ENCODE assay signal across 7 cellular contexts in the genomic region with DNA sequence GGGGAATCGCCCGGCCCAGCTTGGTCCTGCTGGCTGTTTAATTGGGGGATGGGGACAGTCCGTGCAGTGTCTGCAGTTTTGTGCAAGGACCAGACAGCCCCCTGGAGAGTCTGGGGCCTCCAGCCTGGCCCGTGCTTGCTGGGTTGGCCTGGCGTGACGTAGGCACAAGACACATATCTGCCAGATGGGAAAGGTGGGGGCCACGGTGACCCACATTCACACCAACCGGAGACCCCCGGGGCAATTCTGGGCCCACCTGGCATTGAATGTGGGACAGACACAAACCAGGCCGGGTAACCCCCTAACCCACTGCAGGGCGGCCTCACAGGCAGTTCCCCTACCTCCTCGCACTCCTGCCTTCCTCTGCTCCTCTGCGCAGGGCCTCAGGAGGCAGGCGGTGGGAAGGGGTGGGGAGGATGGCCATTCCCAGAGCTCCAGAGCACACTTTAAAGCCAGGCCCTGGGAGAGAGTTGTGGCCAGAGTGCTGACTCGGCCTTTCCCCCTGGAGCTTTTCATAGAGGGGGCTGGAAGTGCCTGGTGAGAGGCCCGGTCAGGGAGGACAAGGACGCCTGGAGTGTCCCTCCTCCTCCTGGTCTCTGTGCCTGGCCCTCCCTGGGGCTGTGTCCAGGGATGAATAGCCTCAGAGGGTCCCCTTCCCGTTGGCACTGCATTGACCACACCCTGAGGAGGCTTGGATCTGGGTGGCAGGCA. TPM values are rescaled to one million over a fixed set of nuclear protein-coding genes. Genes with fewer than 3 reads are reported as not detected.
A peak's percentile ranks its signal among the peaks of the same experiment; 100 is the strongest.
DNase-seq lines count a peak whose midpoint lies in the region; ATAC-seq and TF ChIP-seq lines count a peak whose summit lies in the region.

No MANE protein-coding gene starts in this region.

- no peak for TF ChIP-seq CTCF in HFFc6 (IDR thresholded peaks at IDR 0.05)

- H3K9ac ChIP-seq in iPS-18a (ENCODE audit: low read length): no peak overlapping the region
- peak overlapping the region in 1 of 5 donors; percentile 48 for H3K9ac ChIP-seq in subcutaneous abdominal adipose tissue (ENCODE audit: low read length in 5 of 5)

- ATAC-seq in activated naive CD8-positive, alpha-beta T cell treated with anti-CD3 and anti-CD28 coated beads, Interleukin-2, amount 50 U/mL, for 24 hours: no peak

- DNase-seq in HFFc6 (no peak), Ammon's horn (ENCODE audit: low spot score) (no peak), anterior cingulate cortex (lab: John Stamatoyannopoulos, UW) (no peak)
- no peak for DNase-seq in activated naive CD8-positive, alpha-beta T cell treated with anti-CD3 and anti-CD28 coated beads, Interleukin-2, amount 50 U/mL, for 24 hours
- DNase-seq in activated effector memory CD4-positive, alpha-beta T cell treated with anti-CD3 and anti-CD28 coated beads, Interleukin-2, amount 50 U/mL, for 16 hours: no peak

- H3K4me1 Mint-ChIP-seq in HFFc6 (ENCODE audit: low read depth): peaks cover 63% of the 10 kb centered on the region
- peaks cover 12% of the 10 kb centered on the region for H3K4me1 Mint-ChIP-seq in activated naive CD8-positive, alpha-beta T cell treated with anti-CD3 and anti-CD28 coated beads, Interleukin-2, amount 50 U/mL, for 24 hours

- no peaks in the 10 kb centered on the region for H3K9me3 Mint-ChIP-seq in HFFc6
- H3K9me3 Mint-ChIP-seq in activated naive CD8-positive, alpha-beta T cell treated with anti-CD3 and anti-CD28 coated beads, Interleukin-2, amount 50 U/mL, for 24 hours: no peaks in the 10 kb centered on the region

- H3K9me3 ChIP-seq in iPS-18a (ENCODE audit: control insufficient read depth, low read depth, low read length): no peaks in the 10 kb centered on the region
- H3K9me3 ChIP-seq in subcutaneous abdominal adipose tissue (ENCODE audit: control insufficient read depth in 5 of 5, low read length in 5 of 5): no peaks in the 10 kb centered on the region

- H3K4me1 ChIP-seq in iPS-18a (ENCODE audit: control insufficient read depth, low read depth, low read length) (peaks cover 12% of the 10 kb centered on the region), subcutaneous abdominal adipose tissue (ENCODE audit: control insufficient read depth in 5 of 5, insufficient read depth in 5 of 5, low read length in 5 of 5) (peaks cover 6 to 59% (median 49%) of the 10 kb centered on the region in 5 donors)

- H3K27ac Mint-ChIP-seq in HFFc6: peak overlapping the region; percentile 96
- peak overlapping the region; percentile 83 for H3K27ac Mint-ChIP-seq in activated naive CD8-positive, alpha-beta T cell treated with anti-CD3 and anti-CD28 coated beads, Interleukin-2, amount 50 U/mL, for 24 hours

- H3K27me3 ChIP-seq in iPS-18a (ENCODE audit: control insufficient read depth, insufficient read depth, low read length) (peaks cover 6% of the 10 kb centered on the region), subcutaneous abdominal adipose tissue (ENCODE audit: control insufficient read depth in 5 of 5, insufficient read depth in 4 of 5, low read length in 5 of 5) (peaks cover 6 to 17% (median 12%) of the 10 kb centered on the region in 5 donors)

- H3K4me3 Mint-ChIP-seq in HFFc6: peak overlapping the region; percentile 99
- peak overlapping the region; percentile 86 for H3K4me3 Mint-ChIP-seq in activated naive CD8-positive, alpha-beta T cell treated with anti-CD3 and anti-CD28 coated beads, Interleukin-2, amount 50 U/mL, for 24 hours

- peaks cover 33% of the 10 kb centered on the region for H3K36me3 Mint-ChIP-seq in HFFc6 (ENCODE audit: low read depth)
- peaks cover 3% of the 10 kb centered on the region for H3K36me3 Mint-ChIP-seq in activated naive CD8-positive, alpha-beta T cell treated with anti-CD3 and anti-CD28 coated beads, Interleukin-2, amount 50 U/mL, for 24 hours (ENCODE audit: low read depth)

- H3K36me3 ChIP-seq in iPS-18a (ENCODE audit: control insufficient read depth, low read depth, low read length): no peaks in the 10 kb centered on the region
- no peaks in the 10 kb centered on the region for H3K36me3 ChIP-seq in subcutaneous abdominal adipose tissue (ENCODE audit: control insufficient read depth in 5 of 5, insufficient read depth in 5 of 5, low read length in 5 of 5)

- H3K4me3 ChIP-seq in iPS-18a (ENCODE audit: low read length): peak overlapping the region; percentile 83
- H3K4me3 ChIP-seq in subcutaneous abdominal adipose tissue (ENCODE audit: low read depth in 1 of 5, low read length in 5 of 5): peak overlapping the region; percentile 40 to 69 (median 55)

- no peak overlapping the region for H3K27ac ChIP-seq in iPS-18a (ENCODE audit: low read length)
- peak overlapping the region; percentile 69 for H3K27ac ChIP-seq in subcutaneous abdominal adipose tissue (ENCODE audit: low read depth, low read length)

- peaks cover 9% of the 10 kb centered on the region for H3K27me3 Mint-ChIP-seq in HFFc6 (ENCODE audit: insufficient read depth)
- peaks cover 17% of the 10 kb centered on the region for H3K27me3 Mint-ChIP-seq in activated naive CD8-positive, alpha-beta T cell treated with anti-CD3 and anti-CD28 coated beads, Interleukin-2, amount 50 U/mL, for 24 hours

RNA-seq across cellular contexts. Expression of a gene that starts 1.5 kb away (rescaled TPM):
- total RNA-seq in HFFc6 (2021; fragmentation: NEBNext Ultra II Directional; extraction: Animal tissue kit (Norgen Biotek cat#: 25700)): 100 to 1,000 TPM; 255 to 313 (median 279) TPM
